Comparison of ENCODE assay signal across 25 cellular contexts in genomic region chr5:59795141-59795540, GRCh38.
"Had no signal": no experiment of that assay in that cellular context is flagged by ENCODE, and none has a peak within 500 bp of the region (broad histone marks: within the 10 kb centered on the region; RNA-seq: fewer than 3 reads in every experiment).

No MANE protein-coding gene starts in this region.

- H3K27ac Mint-ChIP-seq: activated CD4-positive, alpha-beta T cell treated with anti-CD3 and anti-CD28 coated beads, Interleukin-2, amount 10 ng/mL, durations not matched to agents 7 days and 5 days; activated CD8-positive, alpha-beta T cell treated with anti-CD3 and anti-CD28 coated beads, Interleukin-2, amount 10 ng/mL, durations not matched to agents 7 days and 5 days; activated naive CD4-positive, alpha-beta T cell treated with anti-CD3 and anti-CD28 coated beads, Interleukin-2, amount 50 U/mL, for 72 hours; dendritic cell treated with granulocyte-macrophage colony-stimulating factor and Interleukin-4, amounts not matched to agents 40 ng/mL and 50 ng/mL, for 4 days; immature natural killer cell; neural progenitor cell had no signal

- H3K36me3 ChIP-seq: brain microvascular endothelial cell, lower lobe of right lung, neural progenitor cell, thoracic aorta, upper lobe of left lung had no signal

- H3K27me3 ChIP-seq: brain microvascular endothelial cell, neural progenitor cell, upper lobe of left lung had no signal

- ATAC-seq: activated CD4-positive, CD25-positive, alpha-beta regulatory T cell treated with anti-CD3 and anti-CD28 coated beads, Interleukin-2, amount 50 U/mL, for 24 hours; activated CD8-positive, alpha-beta T cell treated with anti-CD3 and anti-CD28 coated beads, Interleukin-2, amount 10 ng/mL, durations not matched to agents 7 days and 5 days; activated naive CD4-positive, alpha-beta T cell treated with anti-CD3 and anti-CD28 coated beads, Interleukin-2, amount 50 U/mL, for 72 hours; left lobe of liver; lower lobe of right lung; naive thymus-derived CD8-positive, alpha-beta T cell; sciatic nerve had no signal

- H3K9me3 ChIP-seq: lower lobe of right lung, thoracic aorta, upper lobe of left lung had no signal

- DNase-seq: activated CD4-positive, alpha-beta T cell treated with anti-CD3 and anti-CD28 coated beads, Interleukin-2, amount 10 ng/mL, durations not matched to agents 7 days and 5 days; activated CD8-positive, alpha-beta T cell treated with anti-CD3 and anti-CD28 coated beads, Interleukin-2, amount 10 ng/mL, durations not matched to agents 7 days and 5 days; activated gamma-delta T cell treated with Interleukin-2 at 50 U/mL for 16 hours; activated T-cell treated with anti-CD3 and anti-CD28 coated beads, Interleukin-2, amount 50 U/mL, for 1 hour; aorta; brain microvascular endothelial cell; caudate nucleus; effector CD4-positive, alpha-beta T cell; erythroblast; foreskin fibroblast; immature natural killer cell; lower lobe of right lung; naive thymus-derived CD8-positive, alpha-beta T cell; small intestine; stimulated activated CD4-positive, alpha-beta T cell treated with anti-CD3 and anti-CD28 coated beads, Interleukin-2, amount 100 ng/mL, for 24 hours; stimulated activated naive CD4-positive, alpha-beta T cell; T1000; upper lobe of left lung had no signal

- H3K4me3 ChIP-seq: lower lobe of right lung, neural progenitor cell, thoracic aorta, upper lobe of left lung had no signal

- H3K36me3 Mint-ChIP-seq: activated naive CD4-positive, alpha-beta T cell treated with anti-CD3 and anti-CD28 coated beads, Interleukin-2, amount 50 U/mL, for 72 hours; immature natural killer cell; naive thymus-derived CD8-positive, alpha-beta T cell; neural progenitor cell had no signal

- H3K4me3 Mint-ChIP-seq: activated CD4-positive, alpha-beta T cell treated with anti-CD3 and anti-CD28 coated beads, Interleukin-2, amount 10 ng/mL, durations not matched to agents 7 days and 5 days; activated CD8-positive, alpha-beta T cell treated with anti-CD3 and anti-CD28 coated beads, Interleukin-2, amount 10 ng/mL, durations not matched to agents 7 days and 5 days; dendritic cell treated with granulocyte-macrophage colony-stimulating factor and Interleukin-4, amounts not matched to agents 40 ng/mL and 50 ng/mL, for 4 days; immature natural killer cell; naive thymus-derived CD8-positive, alpha-beta T cell; neural progenitor cell had no signal

- H3K9ac ChIP-seq: neural progenitor cell had no signal

- H2AFZ ChIP-seq: neural progenitor cell had no signal

- H3K27me3 Mint-ChIP-seq: dendritic cell treated with granulocyte-macrophage colony-stimulating factor and Interleukin-4, amounts not matched to agents 40 ng/mL and 50 ng/mL, for 4 days had no signal

- H3K9me3 Mint-ChIP-seq: activated CD4-positive, alpha-beta T cell treated with anti-CD3 and anti-CD28 coated beads, Interleukin-2, amount 10 ng/mL, durations not matched to agents 7 days and 5 days; activated naive CD4-positive, alpha-beta T cell treated with anti-CD3 and anti-CD28 coated beads, Interleukin-2, amount 50 U/mL, for 72 hours; dendritic cell treated with granulocyte-macrophage colony-stimulating factor and Interleukin-4, amounts not matched to agents 40 ng/mL and 50 ng/mL, for 4 days; immature natural killer cell; naive thymus-derived CD8-positive, alpha-beta T cell; neural progenitor cell had no signal

- H3K27ac ChIP-seq: brain microvascular endothelial cell, lower lobe of right lung, neural progenitor cell, thoracic aorta, upper lobe of left lung had no signal

- H3K4me2 ChIP-seq: neural progenitor cell had no signal
